1 cellular context compared by ENCODE assay signal in genomic region chr3:67819447-67819846, GRCh38.
TF ChIP-seq lines count a peak whose summit lies in the region.

No MANE protein-coding gene starts in this region.

TF ChIP-seq in H1, 55 proteins besides CTCF, POLR2A, EP300 and RAD21 (continued from another document):
- no peak for TF ChIP-seq CHD7 (IDR thresholded peaks at IDR 0.05; ENCODE audit: insufficient replicate concordance, low read length)
- TF ChIP-seq TBP (IDR thresholded peaks at IDR 0.05; ENCODE audit: low read depth, low read length): no peak
- no peak for TF ChIP-seq SAP30 (IDR thresholded peaks at IDR 0.05; ENCODE audit: insufficient read depth, insufficient replicate concordance, low read length)
- TF ChIP-seq POU5F1 (IDR thresholded peaks at IDR 0.05; ENCODE audit: low read depth, low read length): no peak
TF ChIP-seq in H1: peak in this region for 0.
